15 cellular contexts compared by ENCODE assay signal in the genomic region with DNA sequence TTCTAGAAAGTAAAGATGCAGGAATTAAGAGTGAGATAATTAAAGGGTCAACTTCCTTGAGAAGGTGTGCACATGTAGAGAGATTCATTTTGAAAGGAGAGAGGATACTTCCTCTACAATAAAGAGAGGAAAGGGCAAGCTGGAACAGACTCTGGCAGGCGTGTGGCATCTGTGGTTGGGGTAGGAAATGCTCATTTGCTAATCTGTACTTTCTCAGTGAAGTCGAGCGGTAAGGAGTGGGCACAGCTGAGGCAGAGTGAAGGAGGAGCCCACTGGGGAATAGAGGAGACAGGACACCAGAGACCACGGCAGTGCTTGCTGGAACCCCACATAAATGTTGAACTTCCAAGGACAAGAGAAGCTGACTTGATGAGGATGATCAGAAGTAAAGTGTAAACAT. TPM values are rescaled to one million over a fixed set of nuclear protein-coding genes. Genes with fewer than 3 reads are reported as not detected.
A peak's percentile ranks its signal among the peaks of the same experiment; 100 is the strongest.
DNase-seq lines count a peak whose midpoint lies in the region; ATAC-seq and TF ChIP-seq lines count a peak whose summit lies in the region.
"Had no signal": no experiment of that assay in that cellular context is flagged by ENCODE, and none has a peak within 500 bp of the region (broad histone marks: within the 10 kb centered on the region; RNA-seq: fewer than 3 reads in every experiment).

No MANE protein-coding gene starts in this region.

- H3K36me3 Mint-ChIP-seq in activated CD4-positive, alpha-beta T cell treated with anti-CD3 and anti-CD28 coated beads, Interleukin-2, amount 10 ng/mL, durations not matched to agents 24 days and 14 days (ENCODE audit: low read depth), result peaks cover 69% of the 10 kb centered on the region
- H3K36me3 Mint-ChIP-seq in activated naive CD8-positive, alpha-beta T cell treated with anti-CD3 and anti-CD28 coated beads, Interleukin-2, amount 10 ng/mL, durations not matched to agents 7 days and 5 days, result peaks cover 36% of the 10 kb centered on the region
- H3K36me3 Mint-ChIP-seq in progenitor cell of endocrine pancreas (ENCODE audit: insufficient read depth), result peaks cover 22% of the 10 kb centered on the region

- H3K9me3 Mint-ChIP-seq in activated CD4-positive, alpha-beta T cell treated with anti-CD3 and anti-CD28 coated beads, Interleukin-2, amount 10 ng/mL, durations not matched to agents 24 days and 14 days, result no peaks in the 10 kb centered on the region
- H3K9me3 Mint-ChIP-seq in activated naive CD8-positive, alpha-beta T cell treated with anti-CD3 and anti-CD28 coated beads, Interleukin-2, amount 10 ng/mL, durations not matched to agents 7 days and 5 days, result no peaks in the 10 kb centered on the region
- no peaks in the 10 kb centered on the region for H3K9me3 Mint-ChIP-seq in progenitor cell of endocrine pancreas (ENCODE audit: low read depth)
- H3K9me3 Mint-ChIP-seq: activated T-cell treated with anti-CD3 and anti-CD28 coated beads, Interleukin-2, amount 50 U/mL, for 4 hours had no signal

- no peaks in the 10 kb centered on the region for H3K27me3 Mint-ChIP-seq in activated CD4-positive, alpha-beta T cell treated with anti-CD3 and anti-CD28 coated beads, Interleukin-2, amount 10 ng/mL, durations not matched to agents 24 days and 14 days
- H3K27me3 Mint-ChIP-seq in activated naive CD8-positive, alpha-beta T cell treated with anti-CD3 and anti-CD28 coated beads, Interleukin-2, amount 10 ng/mL, durations not matched to agents 7 days and 5 days, result no peaks in the 10 kb centered on the region
- no peaks in the 10 kb centered on the region for H3K27me3 Mint-ChIP-seq in progenitor cell of endocrine pancreas

- in situ Hi-C loops in KBM-7 (cut with MboI; ENCODE audit: low pct_unique_long_range_greater_than_20kb, low sequenced_read_pairs), result no loop called here

- no peak for TF ChIP-seq CTCF in progenitor cell of endocrine pancreas (IDR thresholded peaks at IDR 0.05; ENCODE audit: unreplicated experiment)

- H3K27ac Mint-ChIP-seq in activated CD4-positive, alpha-beta T cell treated with anti-CD3 and anti-CD28 coated beads, Interleukin-2, amount 10 ng/mL, durations not matched to agents 24 days and 14 days, result peak overlapping the region; percentile 25
- H3K27ac Mint-ChIP-seq in activated naive CD8-positive, alpha-beta T cell treated with anti-CD3 and anti-CD28 coated beads, Interleukin-2, amount 10 ng/mL, durations not matched to agents 7 days and 5 days, result peak overlapping the region; percentile 77
- peak overlapping the region; percentile 15 for H3K27ac Mint-ChIP-seq in progenitor cell of endocrine pancreas

- H3K4me3 Mint-ChIP-seq in activated CD4-positive, alpha-beta T cell treated with anti-CD3 and anti-CD28 coated beads, Interleukin-2, amount 10 ng/mL, durations not matched to agents 24 days and 14 days, result no peak overlapping the region
- peak overlapping the region; percentile 32 for H3K4me3 Mint-ChIP-seq in activated naive CD8-positive, alpha-beta T cell treated with anti-CD3 and anti-CD28 coated beads, Interleukin-2, amount 10 ng/mL, durations not matched to agents 7 days and 5 days
- H3K4me3 Mint-ChIP-seq in progenitor cell of endocrine pancreas (ENCODE audit: low read depth), result no peak overlapping the region
- H3K4me3 Mint-ChIP-seq: activated T-cell treated with anti-CD3 and anti-CD28 coated beads, Interleukin-2, amount 50 U/mL, for 4 hours had no signal

- POLR2A ChIA-PET in activated naive CD8-positive, alpha-beta T cell treated with anti-CD3 and anti-CD28 coated beads, Interleukin-2, amount 10 ng/mL, durations not matched to agents 7 days and 5 days (lab: Charles Lee), result interaction anchor here (0.9 kb wide), 1 partner anchor 14 kb away, joined by 3 read pairs; no protein-coding TSS in a partner anchor

- DNase-seq in activated CD4-positive, alpha-beta T cell treated with anti-CD3 and anti-CD28 coated beads, Interleukin-2, amount 10 ng/mL, durations not matched to agents 24 days and 14 days, result peak; percentile 51
- no peak for DNase-seq in activated CD4-positive, alpha-beta T cell treated with anti-CD3 and anti-CD28 coated beads for 4 hours
- DNase-seq in KBM-7, result peak; percentile 62
- DNase-seq in activated naive CD8-positive, alpha-beta T cell treated with anti-CD3 and anti-CD28 coated beads, Interleukin-2, amount 10 ng/mL, durations not matched to agents 7 days and 5 days, result no peak
- no peak for DNase-seq in progenitor cell of endocrine pancreas (ENCODE audit: low spot score, unreplicated experiment)
- DNase-seq in germinal center (ENCODE audit: low spot score), result no peak
- DNase-seq in GM19238 (ENCODE audit: insufficient read length, low spot score), result no peak
- DNase-seq: activated T-cell treated with anti-CD3 and anti-CD28 coated beads, Interleukin-2, amount 50 U/mL, for 4 hours; COR-L47; HCEC 1CT; islet precursor cell; NCI-H748 treated with DMSO at 0.1 percent for 48 hours; stimulated activated CD4-positive, alpha-beta T cell treated with anti-CD3 and anti-CD28 coated beads, Interleukin-2, amount 100 ng/mL, for 48 hours had no signal

- peak; percentile 76 for ATAC-seq in activated naive CD8-positive, alpha-beta T cell treated with anti-CD3 and anti-CD28 coated beads, Interleukin-2, amount 10 ng/mL, durations not matched to agents 7 days and 5 days (ENCODE audit: low read depth)
- no peak for ATAC-seq in GM18858 (IDR thresholded peaks at IDR 0.05; ENCODE audit: unreplicated experiment)
- ATAC-seq: activated T-cell treated with anti-CD3 and anti-CD28 coated beads, Interleukin-2, amount 50 U/mL, for 4 hours; sciatic nerve had no signal

- peaks cover 7% of the 10 kb centered on the region for H3K4me1 Mint-ChIP-seq in activated CD4-positive, alpha-beta T cell treated with anti-CD3 and anti-CD28 coated beads, Interleukin-2, amount 10 ng/mL, durations not matched to agents 24 days and 14 days
- peaks cover 11% of the 10 kb centered on the region for H3K4me1 Mint-ChIP-seq in activated naive CD8-positive, alpha-beta T cell treated with anti-CD3 and anti-CD28 coated beads, Interleukin-2, amount 10 ng/mL, durations not matched to agents 7 days and 5 days
- no peaks in the 10 kb centered on the region for H3K4me1 Mint-ChIP-seq in progenitor cell of endocrine pancreas (ENCODE audit: low read depth)

- intact Hi-C loops in activated CD4-positive, alpha-beta T cell treated with anti-CD3 and anti-CD28 coated beads, Interleukin-2, amount 10 ng/mL, durations not matched to agents 24 days and 14 days (cut with micrococcal nuclease), result no loop called here

RNA-seq across cellular contexts. Expression of a gene that starts 49.1 kb away (rescaled TPM):
- not detected in 2 replicates for total RNA-seq in activated CD4-positive, alpha-beta T cell treated with anti-CD3 and anti-CD28 coated beads, Interleukin-2, amount 10 ng/mL, durations not matched to agents 24 days and 14 days
- total RNA-seq in activated naive CD8-positive, alpha-beta T cell treated with anti-CD3 and anti-CD28 coated beads, Interleukin-2, amount 10 ng/mL, durations not matched to agents 7 days and 5 days, result not detected
- total RNA-seq in progenitor cell of endocrine pancreas, result 18.7 and 19.5 TPM in 2 replicates

Comparison
In these comparisons a context has a peak if more than half of its experiments do, and no peak if none do; other contexts are left out.
1. DNase-seq: peak in activated CD4-positive, alpha-beta T cell treated with anti-CD3 and anti-CD28 coated beads, Interleukin-2, amount 10 ng/mL, durations not matched to agents 24 days and 14 days (single experiment) and KBM-7 (single experiment); none in activated CD4-positive, alpha-beta T cell treated with anti-CD3 and anti-CD28 coated beads for 4 hours (0 of 2), activated naive CD8-positive, alpha-beta T cell treated with anti-CD3 and anti-CD28 coated beads, Interleukin-2, amount 10 ng/mL, durations not matched to agents 7 days and 5 days (single experiment), progenitor cell of endocrine pancreas (single experiment), germinal center (single experiment) and GM19238 (single experiment).
2. H3K27ac Mint-ChIP-seq: peak in every context shown above with its lines; median percentile 77 in activated naive CD8-positive, alpha-beta T cell treated with anti-CD3 and anti-CD28 coated beads, Interleukin-2, amount 10 ng/mL, durations not matched to agents 7 days and 5 days; 25 in activated CD4-positive, alpha-beta T cell treated with anti-CD3 and anti-CD28 coated beads, Interleukin-2, amount 10 ng/mL, durations not matched to agents 24 days and 14 days; 15 in progenitor cell of endocrine pancreas.
3. RNA of a gene that starts 49.1 kb away (total RNA-seq): 18.7 to 19.5 TPM in progenitor cell of endocrine pancreas; not detected in activated CD4-positive, alpha-beta T cell treated with anti-CD3 and anti-CD28 coated beads, Interleukin-2, amount 10 ng/mL, durations not matched to agents 24 days and 14 days and not detected in activated naive CD8-positive, alpha-beta T cell treated with anti-CD3 and anti-CD28 coated beads, Interleukin-2, amount 10 ng/mL, durations not matched to agents 7 days and 5 days; every median in the first group is over 10 times any median in the second.